In genomic region chr12:124517260-124518050, GRCh38 we compare ENCODE assay signal across 8 cellular contexts. TPM values are rescaled to one million over a fixed set of nuclear protein-coding genes. Genes with fewer than 3 reads are reported as not detected.
DNase-seq lines count a peak whose midpoint lies in the region; ATAC-seq and TF ChIP-seq lines count a peak whose summit lies in the region.

No MANE protein-coding gene starts in this region.

- DNase-seq in HCT116 (ENCODE audit: low read depth, low spot score) (no peak), RWPE2 (ENCODE audit: low spot score) (peak; percentile 90), fibroblast of pulmonary artery (ENCODE audit: low read depth) (peak; percentile 56), occipital lobe (lab: John Stamatoyannopoulos, UW) (peak; percentile 21), GM20000 (ENCODE audit: low spot score) (no peak), UCSD-AML1 (lab: John Stamatoyannopoulos, UW; ENCODE audit: unreplicated experiment) (no peak)
- DNase-seq in stimulated activated naive CD8-positive, alpha-beta T cell treated with anti-CD3 and anti-CD28 coated beads, Interleukin-15, amount 100 ng/mL, for 72 hours, result no peak

- intact Hi-C loops in HCT116 (cut with micrococcal nuclease), result loop anchor here (10.0 kb wide), 1 partner anchor 227 kb away; no protein-coding TSS in a partner anchor

- H3K4me3 ChIP-seq in HCT116 (replicated peaks in 1 of 2; ENCODE audit: low read depth in 1 of 2, low read length in 2 of 2), result no peak overlapping the region
- H3K4me3 ChIP-seq in RWPE2 (ENCODE audit: severe bottlenecking), result peak overlapping the region; percentile 39
- peak overlapping the region; percentile 56 for H3K4me3 ChIP-seq in fibroblast of pulmonary artery (replicated peaks; ENCODE audit: low read depth, low read length)

- no peaks in the 10 kb centered on the region for H3K9me3 Mint-ChIP-seq in stimulated activated naive CD8-positive, alpha-beta T cell treated with anti-CD3 and anti-CD28 coated beads, Interleukin-15, amount 100 ng/mL, for 72 hours

- CTCF ChIA-PET in HCT116 (lab: Charles Lee), result no interaction called here

- TF ChIP-seq CTCF in HCT116 (IDR thresholded peaks at IDR 0.05 in 2 of 3, conservative IDR thresholded peaks at IDR 0.05 in 1 of 3; ENCODE audit: borderline replicate concordance in 1 of 3, insufficient read depth in 1 of 3, low read depth in 2 of 3, low read length in 2 of 3) (no peak), RWPE2 (IDR thresholded peaks at IDR 0.05; ENCODE audit: poor library complexity, severe bottlenecking) (no peak), fibroblast of pulmonary artery (IDR thresholded peaks at IDR 0.05; ENCODE audit: low read length, missing control alignments) (no peak), GM20000 (IDR thresholded peaks at IDR 0.05; ENCODE audit: extremely low read depth, missing control alignments) (no peak)

- H4K20me1 ChIP-seq in HCT116 (ENCODE audit: insufficient read depth), result peaks cover 11% of the 10 kb centered on the region; the same call in 1 of the 2 replicates

- no peaks in the 10 kb centered on the region for H3K36me3 ChIP-seq in HCT116 (ENCODE audit: control insufficient read depth in 1 of 2, insufficient read depth in 2 of 2, low read length in 2 of 2)
- H3K36me3 ChIP-seq in RWPE2 (ENCODE audit: low read depth), result peaks cover 15% of the 10 kb centered on the region; the same call in 1 of the 2 replicates

- H3K27ac Mint-ChIP-seq in stimulated activated naive CD8-positive, alpha-beta T cell treated with anti-CD3 and anti-CD28 coated beads, Interleukin-15, amount 100 ng/mL, for 72 hours, result peak overlapping the region in 1 of 2 donors; percentile 42

- TF ChIP-seq RAD21 in HCT116 (IDR thresholded peaks at IDR 0.05; ENCODE audit: low read depth), result no peak

- H3K79me2 ChIP-seq in HCT116 (ENCODE audit: insufficient read depth, low read length), result peaks cover 85% of the 10 kb centered on the region

- H3K27me3 Mint-ChIP-seq in stimulated activated naive CD8-positive, alpha-beta T cell treated with anti-CD3 and anti-CD28 coated beads, Interleukin-15, amount 100 ng/mL, for 72 hours, result no peaks in the 10 kb centered on the region

- POLR2A ChIA-PET in HCT116 (lab: Charles Lee), result no interaction called here

- H3K4me1 ChIP-seq in HCT116 (ENCODE audit: control insufficient read depth in 1 of 2, insufficient read depth in 2 of 2, low read length in 2 of 2) (peaks cover 72 to 80% of the 10 kb centered on the region in 2 experiments), RWPE2 (ENCODE audit: insufficient read depth, poor library complexity, severe bottlenecking) (peaks cover 38% of the 10 kb centered on the region)

- no TSS peak for BruUV-seq in HCT116 (replicated peaks; lab: Mats Ljungman, UMichigan)

- H3K9me3 ChIP-seq in HCT116 (ENCODE audit: control insufficient read depth in 1 of 2, insufficient read depth in 1 of 2, low read depth in 1 of 2, low read length in 2 of 2) (no peaks in the 10 kb centered on the region), RWPE2 (ENCODE audit: severe bottlenecking) (no peaks in the 10 kb centered on the region)

- ATAC-seq in HCT116 (no peak), RWPE2 (ENCODE audit: low read depth) (peak; percentile 13), GM21529 (IDR thresholded peaks at IDR 0.05; ENCODE audit: unreplicated experiment) (no peak)
- no peak for ATAC-seq in stimulated activated naive CD8-positive, alpha-beta T cell treated with anti-CD3 and anti-CD28 coated beads, Interleukin-15, amount 100 ng/mL, for 72 hours

- RAD21 ChIA-PET in HCT116 (lab: Charles Lee; ENCODE audit: low non-redundant PET in 1 of 2, low total read pairs in 2 of 2, uncharacterized antibody in 2 of 2, unreplicated experiment in 2 of 2), result interaction anchor here in 1 of 2 experiments (1.1 kb wide), 1 partner anchor 210 kb away, joined by 3 read pairs; no protein-coding TSS in a partner anchor

- no peak for TF ChIP-seq POLR2A in HCT116 (IDR thresholded peaks at IDR 0.05; ENCODE audit: borderline replicate concordance, extremely low read depth, insufficient read depth, insufficient read length)

- H3K4me1 Mint-ChIP-seq in stimulated activated naive CD8-positive, alpha-beta T cell treated with anti-CD3 and anti-CD28 coated beads, Interleukin-15, amount 100 ng/mL, for 72 hours, result peaks cover 59% of the 10 kb centered on the region

- peak overlapping the region; percentile 69; the same call in 1 of the 2 replicates for H3K4me2 ChIP-seq in HCT116 (ENCODE audit: low read length)

- peak overlapping the region; percentile 88 for H3K27ac ChIP-seq in HCT116 (ENCODE audit: low read depth, low read length)
- peak overlapping the region; percentile 97 for H3K27ac ChIP-seq in RWPE2 (ENCODE audit: poor library complexity, severe bottlenecking)

- no peaks in the 10 kb centered on the region for H3K27me3 ChIP-seq in HCT116 (ENCODE audit: insufficient read depth, low read length)
- no peaks in the 10 kb centered on the region for H3K27me3 ChIP-seq in RWPE2 (ENCODE audit: insufficient read depth, poor library complexity, severe bottlenecking)

- H3K9me2 ChIP-seq in HCT116 (ENCODE audit: insufficient read depth), result no peaks in the 10 kb centered on the region

- H3K4me3 Mint-ChIP-seq in stimulated activated naive CD8-positive, alpha-beta T cell treated with anti-CD3 and anti-CD28 coated beads, Interleukin-15, amount 100 ng/mL, for 72 hours, result no peak overlapping the region

- no peak overlapping the region for H3K9ac ChIP-seq in HCT116 (ENCODE audit: low read length)

- H2AFZ ChIP-seq in HCT116 (ENCODE audit: low read depth, low read length, poor library complexity, severe bottlenecking), result no peak overlapping the region

TF ChIP-seq in HCT116, 20 proteins besides CTCF, POLR2A, EP300 and RAD21:
- TF ChIP-seq ZNF274 (IDR thresholded peaks at IDR 0.05; ENCODE audit: low read depth, low read length) (no peak), EZH2 (IDR thresholded peaks at IDR 0.05) (no peak), POLR2AphosphoS5 (IDR thresholded peaks at IDR 0.05; ENCODE audit: low read depth, low read length) (no peak), FOSL1 (IDR thresholded peaks at IDR 0.05; ENCODE audit: low read depth) (no peak), EZH2phosphoT487 (IDR thresholded peaks at IDR 0.05; ENCODE audit: borderline replicate concordance) (no peak), ELF1 (IDR thresholded peaks at IDR 0.05; ENCODE audit: borderline replicate concordance, low read depth) (no peak), YY1 (IDR thresholded peaks at IDR 0.05; ENCODE audit: extremely low read depth, insufficient replicate concordance, low read depth, low read length) (no peak), CEBPB (IDR thresholded peaks at IDR 0.05; ENCODE audit: low read depth) (no peak), MAX (IDR thresholded peaks at IDR 0.05) (no peak), ZFX (IDR thresholded peaks at IDR 0.05) (no peak), SIN3A (IDR thresholded peaks at IDR 0.05; ENCODE audit: low read depth) (no peak), JUND (IDR thresholded peaks at IDR 0.05) (no peak), TCF7L2 (IDR thresholded peaks at IDR 0.05; ENCODE audit: borderline replicate concordance, extremely low read depth, insufficient read depth, insufficient read length) (no peak), ZBTB33 (IDR thresholded peaks at IDR 0.05; ENCODE audit: extremely low read depth, insufficient replicate concordance, low read length) (no peak), CBX3 (IDR thresholded peaks at IDR 0.05; ENCODE audit: low read depth) (no peak), SP1 (IDR thresholded peaks at IDR 0.05; ENCODE audit: low read depth) (no peak), EGR1 (IDR thresholded peaks at IDR 0.05; ENCODE audit: low read depth) (no peak)

RNA-seq across cellular contexts. Expression of gene NCOR2, which starts 50.0 kb away (rescaled TPM):
- 153 TPM for total RNA-seq in HCT116 (2021; ENCODE audit: unreplicated experiment)
- 84.8 and 92.4 TPM in 2 replicates for polyA plus RNA-seq in HCT116 (2012)
- 12.8 TPM for total RNA-seq in occipital lobe

Comparison
In these comparisons a context has a peak if more than half of its experiments do, and no peak if none do; other contexts are left out.
1. DNase-seq: peak in RWPE2 (single experiment), fibroblast of pulmonary artery (single experiment) and occipital lobe (single experiment); none in HCT116 (single experiment), stimulated activated naive CD8-positive, alpha-beta T cell treated with anti-CD3 and anti-CD28 coated beads, Interleukin-15, amount 100 ng/mL, for 72 hours (0 of 2), GM20000 (single experiment) and UCSD-AML1 (single experiment).
2. H3K4me3 ChIP-seq: peak in RWPE2 (single experiment) and fibroblast of pulmonary artery (single experiment); none in HCT116 (0 of 2).
3. RNA of gene NCOR2, which starts 50.0 kb away (total RNA-seq): 153 TPM in HCT116 (single experiment); 12.8 TPM in occipital lobe (single experiment); every median in the first group is over 10 times any median in the second.